1 cellular context compared by ENCODE assay signal in genomic region chr1:8782001-8782620, GRCh38.
TF ChIP-seq lines count a peak whose summit lies in the region.

No MANE protein-coding gene starts in this region.

TF ChIP-seq in HepG2, 621 proteins besides CTCF, POLR2A, EP300 and RAD21 (continued from another document):
- TF ChIP-seq, protein P1, sequence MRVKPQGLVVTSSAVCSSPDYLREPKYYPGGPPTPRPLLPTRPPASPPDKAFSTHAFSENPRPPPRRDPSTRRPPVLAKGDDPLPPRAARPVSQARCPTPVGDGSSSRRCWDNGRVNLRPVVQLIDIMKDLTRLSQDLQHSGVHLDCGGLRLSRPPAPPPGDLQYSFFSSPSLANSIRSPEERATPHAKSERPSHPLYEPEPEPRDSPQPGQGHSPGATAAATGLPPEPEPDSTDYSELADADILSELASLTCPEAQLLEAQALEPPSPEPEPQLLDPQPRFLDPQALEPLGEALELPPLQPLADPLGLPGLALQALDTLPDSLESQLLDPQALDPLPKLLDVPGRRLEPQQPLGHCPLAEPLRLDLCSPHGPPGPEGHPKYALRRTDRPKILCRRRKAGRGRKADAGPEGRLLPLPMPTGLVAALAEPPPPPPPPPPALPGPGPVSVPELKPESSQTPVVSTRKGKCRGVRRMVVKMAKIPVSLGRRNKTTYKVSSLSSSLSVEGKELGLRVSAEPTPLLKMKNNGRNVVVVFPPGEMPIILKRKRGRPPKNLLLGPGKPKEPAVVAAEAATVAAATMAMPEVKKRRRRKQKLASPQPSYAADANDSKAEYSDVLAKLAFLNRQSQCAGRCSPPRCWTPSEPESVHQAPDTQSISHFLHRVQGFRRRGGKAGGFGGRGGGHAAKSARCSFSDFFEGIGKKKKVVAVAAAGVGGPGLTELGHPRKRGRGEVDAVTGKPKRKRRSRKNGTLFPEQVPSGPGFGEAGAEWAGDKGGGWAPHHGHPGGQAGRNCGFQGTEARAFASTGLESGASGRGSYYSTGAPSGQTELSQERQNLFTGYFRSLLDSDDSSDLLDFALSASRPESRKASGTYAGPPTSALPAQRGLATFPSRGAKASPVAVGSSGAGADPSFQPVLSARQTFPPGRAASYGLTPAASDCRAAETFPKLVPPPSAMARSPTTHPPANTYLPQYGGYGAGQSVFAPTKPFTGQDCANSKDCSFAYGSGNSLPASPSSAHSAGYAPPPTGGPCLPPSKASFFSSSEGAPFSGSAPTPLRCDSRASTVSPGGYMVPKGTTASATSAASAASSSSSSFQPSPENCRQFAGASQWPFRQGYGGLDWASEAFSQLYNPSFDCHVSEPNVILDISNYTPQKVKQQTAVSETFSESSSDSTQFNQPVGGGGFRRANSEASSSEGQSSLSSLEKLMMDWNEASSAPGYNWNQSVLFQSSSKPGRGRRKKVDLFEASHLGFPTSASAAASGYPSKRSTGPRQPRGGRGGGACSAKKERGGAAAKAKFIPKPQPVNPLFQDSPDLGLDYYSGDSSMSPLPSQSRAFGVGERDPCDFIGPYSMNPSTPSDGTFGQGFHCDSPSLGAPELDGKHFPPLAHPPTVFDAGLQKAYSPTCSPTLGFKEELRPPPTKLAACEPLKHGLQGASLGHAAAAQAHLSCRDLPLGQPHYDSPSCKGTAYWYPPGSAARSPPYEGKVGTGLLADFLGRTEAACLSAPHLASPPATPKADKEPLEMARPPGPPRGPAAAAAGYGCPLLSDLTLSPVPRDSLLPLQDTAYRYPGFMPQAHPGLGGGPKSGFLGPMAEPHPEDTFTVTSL (CRISPR knock-in tag; IDR thresholded peaks at IDR 0.05; ENCODE audit: borderline replicate concordance), result 0 out of 2 replicates have a peak, but pooled peaks have one; percentile 16
- no peak for TF ChIP-seq POGK (CRISPR knock-in tag; conservative IDR thresholded peaks at IDR 0.05)
- no peak for TF ChIP-seq TBL1XR1 (IDR thresholded peaks at IDR 0.05; ENCODE audit: borderline replicate concordance, low read length, partially characterized antibody)
- 0 out of 2 replicates have a peak, but pooled peaks have one; percentile 22 for TF ChIP-seq RXRB (CRISPR knock-in tag; IDR thresholded peaks at IDR 0.05; ENCODE audit: borderline replicate concordance)
- no peak for TF ChIP-seq GPN1 (CRISPR knock-in tag; IDR thresholded peaks at IDR 0.05; ENCODE audit: borderline replicate concordance)
- TF ChIP-seq CEBPG (CRISPR knock-in tag; IDR thresholded peaks at IDR 0.05), result peak; percentile 39; the same call in 1 of the 2 replicates
- TF ChIP-seq PAXIP1 (CRISPR knock-in tag; conservative IDR thresholded peaks at IDR 0.05), result peak; percentile 37; the same call in 1 of the 2 replicates
- TF ChIP-seq ZNF460 (CRISPR knock-in tag; IDR thresholded peaks at IDR 0.05; ENCODE audit: borderline replicate concordance), result no peak; the same call in none of the 2 replicates
- no peak for TF ChIP-seq ZNF296 (CRISPR knock-in tag; conservative IDR thresholded peaks at IDR 0.05)
- TF ChIP-seq HMG20B (CRISPR knock-in tag; conservative IDR thresholded peaks at IDR 0.05), result no peak
- no peak for TF ChIP-seq ARNT2 (CRISPR knock-in tag; IDR thresholded peaks at IDR 0.05; ENCODE audit: low read depth)
